ENCODE assay signal across 26 cellular contexts in the genomic region with DNA sequence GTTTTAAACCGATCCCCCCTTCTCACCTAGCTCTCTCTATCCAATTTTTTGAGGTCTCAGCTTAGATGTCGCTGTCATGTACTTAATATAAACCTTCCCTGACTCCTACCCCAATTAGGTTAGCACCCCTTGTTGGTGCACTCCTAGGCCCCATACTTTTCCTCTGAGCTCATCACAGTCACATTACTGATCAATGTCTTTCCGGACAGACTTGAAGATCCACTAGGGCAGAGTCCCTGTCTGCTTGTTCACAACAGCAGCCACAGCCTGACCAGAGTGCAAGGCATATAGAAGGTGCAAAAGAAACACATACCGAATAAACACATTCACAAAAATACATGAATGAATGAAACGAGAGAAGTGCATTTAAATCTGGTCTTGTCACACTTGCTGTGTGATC.
"Had no signal": no experiment of that assay in that cellular context is flagged by ENCODE, and none has a peak within 500 bp of the region (broad histone marks: within the 10 kb centered on the region; RNA-seq: fewer than 3 reads in every experiment).

No MANE protein-coding gene starts in this region.

- H3K4me1 ChIP-seq: prostate gland, tibial artery had no signal

- H3K27ac ChIP-seq: left lung, lower lobe of right lung, pancreas, prostate gland, skin epidermis, suprapubic skin, thoracic aorta, tibial artery, upper lobe of left lung, vagina had no signal

- H3K9me3 ChIP-seq: left lung, lower lobe of right lung, pancreas, prostate gland, suprapubic skin, thoracic aorta, tibial artery, upper lobe of left lung, vagina had no signal

- DNase-seq: hypothalamus; immature natural killer cell; kidney; left colon; left lung; lower lobe of right lung; mammary epithelial cell; mesenchymal stem cell; naive B cell; natural killer cell; nucleus accumbens; pancreas; retina; right cardiac atrium; stimulated activated CD4-positive, alpha-beta T cell treated with anti-CD3 and anti-CD28 coated beads, Interleukin-12 subunit alpha, Interleukin-12 subunit beta, amount 100 ng/mL, for 4 hours; stimulated activated CD4-positive, alpha-beta T cell treated with anti-CD3 and anti-CD28 coated beads, Interleukin-4, amount 100 ng/mL, for 24 hours; stimulated activated naive CD4-positive, alpha-beta T cell; tibial artery; upper lobe of left lung had no signal

- H3K4me3 Mint-ChIP-seq: immature natural killer cell; naive B cell; natural killer cell; stimulated activated effector memory CD8-positive, alpha-beta T cell treated with anti-CD3 and anti-CD28 coated beads, Interleukin-12 subunit alpha, Interleukin-12 subunit beta, amount 100 ng/mL, for 72 hours; stimulated activated naive CD8-positive, alpha-beta T cell treated with anti-CD3 and anti-CD28 coated beads, Interleukin-15, Interleukin-2, amounts not matched to agents 100 ng/mL and 50 ng/mL, for 24 hours had no signal

- H3K9me3 Mint-ChIP-seq: natural killer cell; stimulated activated effector memory CD8-positive, alpha-beta T cell treated with anti-CD3 and anti-CD28 coated beads, Interleukin-12 subunit alpha, Interleukin-12 subunit beta, amount 100 ng/mL, for 72 hours; stimulated activated naive CD8-positive, alpha-beta T cell treated with anti-CD3 and anti-CD28 coated beads, Interleukin-15, Interleukin-2, amounts not matched to agents 100 ng/mL and 50 ng/mL, for 24 hours had no signal

- H3K27ac Mint-ChIP-seq: naive B cell; natural killer cell; stimulated activated effector memory CD8-positive, alpha-beta T cell treated with anti-CD3 and anti-CD28 coated beads, Interleukin-12 subunit alpha, Interleukin-12 subunit beta, amount 100 ng/mL, for 72 hours; stimulated activated naive CD8-positive, alpha-beta T cell treated with anti-CD3 and anti-CD28 coated beads, Interleukin-15, Interleukin-2, amounts not matched to agents 100 ng/mL and 50 ng/mL, for 24 hours had no signal

- H3K4me1 Mint-ChIP-seq: immature natural killer cell; naive B cell; natural killer cell; stimulated activated effector memory CD8-positive, alpha-beta T cell treated with anti-CD3 and anti-CD28 coated beads, Interleukin-12 subunit alpha, Interleukin-12 subunit beta, amount 100 ng/mL, for 72 hours had no signal

- H3K36me3 Mint-ChIP-seq: immature natural killer cell; naive B cell; natural killer cell; stimulated activated effector memory CD8-positive, alpha-beta T cell treated with anti-CD3 and anti-CD28 coated beads, Interleukin-12 subunit alpha, Interleukin-12 subunit beta, amount 100 ng/mL, for 72 hours had no signal

- H3K4me3 ChIP-seq: left lung, lower lobe of right lung, pancreas, prostate gland, skin epidermis, suprapubic skin, thoracic aorta, tibial artery, upper lobe of left lung, vagina had no signal

- H3K27me3 ChIP-seq: left lung, pancreas, suprapubic skin, tibial artery, upper lobe of left lung, vagina had no signal

- H3K36me3 ChIP-seq: left lung, lower lobe of right lung, pancreas, prostate gland, suprapubic skin, thoracic aorta, tibial artery, upper lobe of left lung, vagina had no signal
